8 cellular contexts compared by ENCODE assay signal in the genomic region with DNA sequence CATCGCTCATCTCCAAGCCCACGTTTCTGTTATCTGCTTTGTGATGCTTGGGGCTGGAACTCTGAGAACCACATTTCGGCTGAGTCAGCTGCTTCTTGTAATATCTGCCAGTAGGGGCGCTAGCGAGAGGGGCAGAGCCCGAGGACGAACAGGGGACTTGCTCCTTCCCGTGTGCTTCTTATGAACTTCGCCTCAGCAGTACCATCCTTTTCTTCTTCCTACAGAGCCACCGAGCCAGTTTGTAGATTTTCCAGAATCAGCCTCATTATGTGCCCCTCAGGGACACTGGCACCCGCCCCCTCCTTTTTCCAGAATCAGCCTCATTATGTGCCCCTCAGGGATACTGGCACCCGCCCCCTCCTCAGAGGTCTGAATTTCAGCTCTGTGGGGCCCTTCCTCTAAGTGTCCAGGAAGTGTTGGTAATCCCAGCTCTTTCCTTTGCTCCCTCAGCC.
DNase-seq lines count a peak whose midpoint lies in the region; ATAC-seq and TF ChIP-seq lines count a peak whose summit lies in the region.

No MANE protein-coding gene starts in this region.

- no peaks in the 10 kb centered on the region for H3K36me3 ChIP-seq in endodermal cell (ENCODE audit: control insufficient read depth, insufficient read depth, low read length)

- H3K4me3 ChIP-seq in HFF-Myc (replicated peaks; ENCODE audit: low read depth, low read length) (no peak overlapping the region), NB4 (ENCODE audit: low read depth, low read length) (no peak overlapping the region), endodermal cell (ENCODE audit: low read length) (no peak overlapping the region)

- peaks cover 5% of the 10 kb centered on the region for H3K4me1 ChIP-seq in endodermal cell (ENCODE audit: control insufficient read depth, insufficient read depth, low read length)

- H3K36me3 Mint-ChIP-seq in activated CD4-positive, alpha-beta T cell treated with anti-CD3 and anti-CD28 coated beads, Interleukin-2, amount 10 ng/mL, durations not matched to agents 24 days and 14 days (ENCODE audit: low read depth) = no peaks in the 10 kb centered on the region
- no peaks in the 10 kb centered on the region for H3K36me3 Mint-ChIP-seq in endodermal cell (ENCODE audit: low read depth)
- H3K36me3 Mint-ChIP-seq in natural killer cell = no peaks in the 10 kb centered on the region
- no peaks in the 10 kb centered on the region for H3K36me3 Mint-ChIP-seq in type B pancreatic cell

- no peak overlapping the region for H3K9ac ChIP-seq in endodermal cell (ENCODE audit: extremely low read depth, low read length, poor library complexity, severe bottlenecking)

- peak; percentile 59 to 81 (median 64) for ATAC-seq in natural killer cell

- 23 to 29% methylated on average over 10 to 12 of the region's 12 CpGs for WGBS in endodermal cell (ENCODE audit: insufficient coverage in 1 of 2, insufficient read length in 1 of 2), 2 experiments

- TF ChIP-seq CTCF in HFF-Myc (IDR thresholded peaks at IDR 0.05; ENCODE audit: low read depth, low read length, missing control alignments) (peak; percentile 73), NB4 (IDR thresholded peaks at IDR 0.05; ENCODE audit: low read depth, low read length) (peak; percentile 76), endodermal cell (conservative IDR thresholded peaks at IDR 0.05) (peak; percentile 90), natural killer cell (IDR thresholded peaks at IDR 0.05) (peak; percentile 42), type B pancreatic cell (conservative IDR thresholded peaks at IDR 0.05) (peak; percentile 84)

- intact Hi-C loops in activated CD4-positive, alpha-beta T cell treated with anti-CD3 and anti-CD28 coated beads, Interleukin-2, amount 10 ng/mL, durations not matched to agents 24 days and 14 days (cut with micrococcal nuclease) = loop anchor here (5.0 kb wide), 2 partner anchors 446 to 506 kb away; no protein-coding TSS in a partner anchor
- intact Hi-C loops in natural killer cell (cut with micrococcal nuclease) = no loop called here

- peaks cover 9% of the 10 kb centered on the region for H3K27me3 Mint-ChIP-seq in activated CD4-positive, alpha-beta T cell treated with anti-CD3 and anti-CD28 coated beads, Interleukin-2, amount 10 ng/mL, durations not matched to agents 24 days and 14 days
- no peaks in the 10 kb centered on the region for H3K27me3 Mint-ChIP-seq in endodermal cell (ENCODE audit: insufficient read depth)
- peaks cover 15 to 17% of the 10 kb centered on the region in 2 donors for H3K27me3 Mint-ChIP-seq in natural killer cell (ENCODE audit: low read depth in 2 of 2)
- H3K27me3 Mint-ChIP-seq in type B pancreatic cell = peaks cover 18% of the 10 kb centered on the region

- H3K27me3 ChIP-seq in endodermal cell (ENCODE audit: control insufficient read depth, insufficient read depth, low read length, poor library complexity, severe bottlenecking) = no peaks in the 10 kb centered on the region

- no peaks in the 10 kb centered on the region for H3K9me3 Mint-ChIP-seq in activated CD4-positive, alpha-beta T cell treated with anti-CD3 and anti-CD28 coated beads, Interleukin-2, amount 10 ng/mL, durations not matched to agents 24 days and 14 days
- H3K9me3 Mint-ChIP-seq in endodermal cell = no peaks in the 10 kb centered on the region
- H3K9me3 Mint-ChIP-seq in natural killer cell = no peaks in the 10 kb centered on the region
- H3K9me3 Mint-ChIP-seq in type B pancreatic cell = no peaks in the 10 kb centered on the region

- DNase-seq in NCI-H524 (lab: John Stamatoyannopoulos, UW) (peak; percentile 36 to 63), NCI-H524 treated with DMSO at 0.1 percent for 48 hours (lab: John Stamatoyannopoulos, UW) (no peak), HFF-Myc (ENCODE audit: extremely low read depth, low read depth) (peak; percentile 16), NB4 (ENCODE audit: low read depth) (peak; percentile 62), endodermal cell (peak; percentile 90), natural killer cell (peak; percentile 16), type B pancreatic cell (ENCODE audit: extremely low spot score, unreplicated experiment) (peak; percentile 72)
- DNase-seq in activated CD4-positive, alpha-beta T cell treated with anti-CD3 and anti-CD28 coated beads, Interleukin-2, amount 10 ng/mL, durations not matched to agents 24 days and 14 days = peak; percentile 85

- TF ChIP-seq POLR2A in NB4 (IDR thresholded peaks at IDR 0.05; ENCODE audit: extremely low read depth, insufficient read length) = no peak

- no peak overlapping the region for H3K27ac ChIP-seq in endodermal cell (ENCODE audit: low read depth, low read length)

- no peak overlapping the region for H3K4me3 Mint-ChIP-seq in activated CD4-positive, alpha-beta T cell treated with anti-CD3 and anti-CD28 coated beads, Interleukin-2, amount 10 ng/mL, durations not matched to agents 24 days and 14 days
- H3K4me3 Mint-ChIP-seq in endodermal cell (no peak overlapping the region), natural killer cell (no peak overlapping the region), type B pancreatic cell (no peak overlapping the region)

- no peaks in the 10 kb centered on the region for H3K9me3 ChIP-seq in endodermal cell (ENCODE audit: control insufficient read depth, low read length)

- no peak overlapping the region for H3K27ac Mint-ChIP-seq in activated CD4-positive, alpha-beta T cell treated with anti-CD3 and anti-CD28 coated beads, Interleukin-2, amount 10 ng/mL, durations not matched to agents 24 days and 14 days
- no peak overlapping the region for H3K27ac Mint-ChIP-seq in endodermal cell
- H3K27ac Mint-ChIP-seq in natural killer cell = no peak overlapping the region
- no peak overlapping the region for H3K27ac Mint-ChIP-seq in type B pancreatic cell

- H3K4me1 Mint-ChIP-seq in activated CD4-positive, alpha-beta T cell treated with anti-CD3 and anti-CD28 coated beads, Interleukin-2, amount 10 ng/mL, durations not matched to agents 24 days and 14 days = peaks cover 4% of the 10 kb centered on the region
- H3K4me1 Mint-ChIP-seq in endodermal cell = peaks cover 14% of the 10 kb centered on the region
- peaks cover 6% of the 10 kb centered on the region in 2 donors for H3K4me1 Mint-ChIP-seq in natural killer cell
- H3K4me1 Mint-ChIP-seq in type B pancreatic cell (ENCODE audit: unreplicated experiment) = peaks cover 23% of the 10 kb centered on the region
